8 cellular contexts compared by ENCODE assay signal in genomic region chr17:6444573-6445335, GRCh38. TPM values are rescaled to one million over a fixed set of nuclear protein-coding genes. Genes with fewer than 3 reads are reported as not detected.
A peak's percentile ranks its signal among the peaks of the same experiment; 100 is the strongest.
DNase-seq lines count a peak whose midpoint lies in the region; ATAC-seq, FAIRE-seq and TF ChIP-seq lines count a peak whose summit lies in the region.

No MANE protein-coding gene starts in this region.

- TF ChIP-seq RAD21 in H1 (IDR thresholded peaks at IDR 0.05 in 1 of 2, conservative IDR thresholded peaks at IDR 0.05 in 1 of 2; ENCODE audit: low read depth in 2 of 2, low read length in 2 of 2), result no peak

- H3K4ac ChIP-seq in H1 (replicated peaks; ENCODE audit: insufficient read length, low read depth, low read length), result no peak overlapping the region

- peaks cover 68% of the 10 kb centered on the region for H3K4me1 Mint-ChIP-seq in nephron progenitor cell

- no peak overlapping the region for H2BK12ac ChIP-seq in H1 (ENCODE audit: low read depth, low read length)

- peaks cover 14% of the 10 kb centered on the region for H3K9me3 Mint-ChIP-seq in nephron progenitor cell

- H3K36me3 ChIP-seq in BE2C (no peaks in the 10 kb centered on the region; the same call in none of the 2 replicates), MM.1S (replicated peaks; ENCODE audit: insufficient read depth, low read length) (no peaks in the 10 kb centered on the region), H1 (ENCODE audit: control insufficient read depth in 2 of 4, insufficient read depth in 4 of 4, low read length in 3 of 4) (peaks cover 19 to 43% (median 38%) of the 10 kb centered on the region in 4 experiments)

- H3K4me2 ChIP-seq in MM.1S (ENCODE audit: low read depth, low read length) (peak overlapping the region; percentile 64), H1 (ENCODE audit: insufficient read depth in 1 of 2, low read depth in 2 of 2, low read length in 2 of 2) (peak overlapping the region; percentile 85 to 93)

- TF ChIP-seq CTCF in BE2C (IDR thresholded peaks at IDR 0.05; ENCODE audit: low read depth, low read length) (no peak), MM.1S (IDR thresholded peaks at IDR 0.05; ENCODE audit: low read length) (no peak), H1 (IDR thresholded peaks at IDR 0.05; ENCODE audit: control extremely low read depth in 1 of 3, insufficient read depth in 1 of 3, low read depth in 1 of 3, low read length in 3 of 3) (no peak), nephron progenitor cell (IDR thresholded peaks at IDR 0.05) (no peak)

- no peak overlapping the region for H2BK15ac ChIP-seq in H1 (ENCODE audit: low read length)

- POLR2A ChIA-PET in H1 (lab: Charles Lee; ENCODE audit: partially characterized antibody), result interaction anchor here (1.0 to 6.0 kb wide), 7 partner anchors 9 to 195 kb away, joined by 3 to 58 read pairs (median 4); partner anchors contain the start of gene AIPL1

- H3F3A ChIP-seq in MM.1S (ENCODE audit: insufficient read depth, low read length), result no peaks in the 10 kb centered on the region

- H2BK20ac ChIP-seq in H1 (ENCODE audit: low read length), result no peak overlapping the region

- H3K79me2 ChIP-seq in MM.1S (ENCODE audit: low read length) (no peaks in the 10 kb centered on the region), H1 (ENCODE audit: control insufficient read depth in 1 of 2, insufficient read depth in 2 of 2, low read length in 2 of 2) (peaks cover 3 to 21% of the 10 kb centered on the region in 2 experiments; a peak in 3 of 4 replicates)

- H3K4me3 ChIP-seq in BE2C (ENCODE audit: low read depth, low read length) (peak overlapping the region; percentile 65), MM.1S (ENCODE audit: low read length) (peak overlapping the region; percentile 60), H1 (ENCODE audit: extremely low read depth in 1 of 4, insufficient read depth in 2 of 4, low read depth in 3 of 4, low read length in 4 of 4) (peak overlapping the region; percentile 83 to 89 (median 87))

- ATAC-seq in GM19395 (IDR thresholded peaks at IDR 0.05; ENCODE audit: unreplicated experiment), result no peak

- peak overlapping the region; percentile 79 for H4K5ac ChIP-seq in H1 (ENCODE audit: insufficient read length, low read depth, low read length)

- H2AK5ac ChIP-seq in H1 (ENCODE audit: low read depth, low read length), result peak overlapping the region; percentile 77; the same call in 1 of the 2 replicates

- H3K27ac Mint-ChIP-seq in nephron progenitor cell, result peak overlapping the region; percentile 25

- peak overlapping the region; percentile 96 for H3K4me3 Mint-ChIP-seq in nephron progenitor cell

- no peak overlapping the region for H3K23ac ChIP-seq in H1 (ENCODE audit: insufficient read length)

- H3K79me1 ChIP-seq in H1 (ENCODE audit: low read depth, low read length), result peaks cover 8% of the 10 kb centered on the region

- no peak overlapping the region for H3K14ac ChIP-seq in H1 (ENCODE audit: insufficient read length)

- H3K4me1 ChIP-seq in BE2C, result no peaks in the 10 kb centered on the region
- no peaks in the 10 kb centered on the region for H3K4me1 ChIP-seq in MM.1S (ENCODE audit: low read length)
- H3K4me1 ChIP-seq in H1 (replicated peaks in 1 of 4; ENCODE audit: control insufficient read depth in 3 of 4, insufficient read depth in 4 of 4, low read length in 3 of 4), result peaks cover 5 to 17% (median 9%) of the 10 kb centered on the region in 4 experiments

- CTCF ChIA-PET in H1 (lab: Charles Lee; ENCODE audit: partially characterized antibody), result interaction anchor here (0.6 to 1.7 kb wide), 4 partner anchors 10 to 45 kb away, joined by 3 to 9 read pairs (median 5); no protein-coding TSS in a partner anchor

- no peak; a peak in 1 of 3 replicates for TF ChIP-seq POLR2A in H1 (IDR thresholded peaks at IDR 0.05; ENCODE audit: control extremely low read depth in 1 of 2, low read depth in 2 of 2, low read length in 2 of 2)

- FAIRE-seq in H1 (lab: Jason Lieb, UNC), result no peak

- peak overlapping the region; percentile 68 for H4K91ac ChIP-seq in H1 (replicated peaks; ENCODE audit: insufficient read length, low read length)

- peak overlapping the region; percentile 37 for H3K56ac ChIP-seq in H1 (replicated peaks; ENCODE audit: insufficient read length, low read depth, low read length)

- H3K27me3 ChIP-seq in BE2C, result no peaks in the 10 kb centered on the region
- peaks cover 5% of the 10 kb centered on the region for H3K27me3 ChIP-seq in MM.1S (replicated peaks; ENCODE audit: insufficient read depth, low read length)
- H3K27me3 ChIP-seq in H1 (replicated peaks in 1 of 4; ENCODE audit: control insufficient read depth in 3 of 4, extremely low read depth in 1 of 4, insufficient read depth in 3 of 4, low read length in 3 of 4), result no peaks in the 10 kb centered on the region

- H3K36me3 Mint-ChIP-seq in nephron progenitor cell (ENCODE audit: low read depth), result peaks cover 35% of the 10 kb centered on the region

- H2BK5ac ChIP-seq in H1 (ENCODE audit: low read depth, low read length), result peak overlapping the region; percentile 88; the same call in 1 of the 2 replicates

- no peak for DNase-seq in BE2C
- DNase-seq in MM.1S, result no peak
- DNase-seq in H1 (ENCODE audit: low read depth in 1 of 2, low spot score in 2 of 2), result no peak
- no peak for DNase-seq in nephron progenitor cell
- DNase-seq in NCI-H748 (lab: John Stamatoyannopoulos, UW; ENCODE audit: unreplicated experiment), result no peak
- DNase-seq in NAMALWA (ENCODE audit: low spot score), result no peak
- DNase-seq in NCI-H2081 treated with DMSO at 0.1 percent for 48 hours (lab: John Stamatoyannopoulos, UW), result no peak

- no peaks in the 10 kb centered on the region for H3K9me2 ChIP-seq in MM.1S (replicated peaks; ENCODE audit: insufficient read depth, low read length)

- H3K27ac ChIP-seq in MM.1S (ENCODE audit: low read length), result no peak overlapping the region
- no peak overlapping the region for H3K27ac ChIP-seq in H1 (ENCODE audit: low read depth, low read length)

- H3K27me3 Mint-ChIP-seq in nephron progenitor cell (ENCODE audit: low read depth, poor library complexity), result peaks cover 14% of the 10 kb centered on the region

- peaks cover 8% of the 10 kb centered on the region; the same call in 1 of the 2 replicates for H3K23me2 ChIP-seq in H1 (ENCODE audit: low read depth, low read length)

- no peak overlapping the region for H2BK120ac ChIP-seq in H1 (replicated peaks; ENCODE audit: low read depth, low read length)

- H4K8ac ChIP-seq in H1 (ENCODE audit: extremely low read depth, insufficient read depth, low read length), result no peak overlapping the region; the same call in 1 of the 2 replicates

- H3K9me3 ChIP-seq in BE2C, result no peaks in the 10 kb centered on the region
- no peaks in the 10 kb centered on the region for H3K9me3 ChIP-seq in MM.1S (replicated peaks; ENCODE audit: insufficient read depth, low read length)
- no peaks in the 10 kb centered on the region for H3K9me3 ChIP-seq in H1 (ENCODE audit: insufficient read depth in 2 of 2, low read depth in 1 of 2, low read length in 1 of 2)

- TF ChIP-seq EP300 in H1 (IDR thresholded peaks at IDR 0.05; ENCODE audit: borderline replicate concordance in 1 of 2, low read depth in 2 of 2, low read length in 2 of 2), result no peak

- H4K20me1 ChIP-seq in MM.1S (ENCODE audit: insufficient read depth, low read length) (no peaks in the 10 kb centered on the region), H1 (replicated peaks in 1 of 2; ENCODE audit: control insufficient read depth in 1 of 2, insufficient read depth in 2 of 2, low read length in 2 of 2) (peaks cover 0 to 13% of the 10 kb centered on the region in 2 experiments)

- WGBS in H1 (ENCODE audit: extremely low coverage in 1 of 2, insufficient coverage in 1 of 2, insufficient read length in 1 of 2, insufficient replicate concordance in 2 of 2, low coverage in 1 of 2, low lambda C conversion rate in 2 of 2, missing lambda C conversion rate in 1 of 2), 2 experiments, result 25% methylated on average over 32 of the region's 36 CpGs; no CpG with 5 or more reads in 1 of the 2 experiments

- H3K18ac ChIP-seq in H1 (ENCODE audit: extremely low read depth, low read length), result peak overlapping the region; percentile 92

- H2AFZ ChIP-seq in MM.1S (ENCODE audit: low read length), result 0 out of 2 replicates have a peak overlapping the region, but pooled peaks have one; percentile 46
- no peak overlapping the region for H2AFZ ChIP-seq in H1 (ENCODE audit: low read length)

- H3K9ac ChIP-seq in MM.1S (ENCODE audit: low read length) (no peak overlapping the region; the same call in 1 of the 2 replicates), H1 (replicated peaks in 1 of 4; ENCODE audit: extremely low read depth in 1 of 4, low read depth in 3 of 4, low read length in 3 of 4) (peak overlapping the region; percentile 66 to 86 (median 72))

TF ChIP-seq in H1, 55 proteins besides CTCF, POLR2A, EP300 and RAD21 (continues in another document):
- TF ChIP-seq SP2 (IDR thresholded peaks at IDR 0.05; ENCODE audit: low read length) (no peak), EGR1 (IDR thresholded peaks at IDR 0.05; ENCODE audit: borderline replicate concordance, low read depth, low read length) (no peak), SIRT6 (IDR thresholded peaks at IDR 0.05; ENCODE audit: low read length) (no peak)

RNA-seq across cellular contexts. Expression of gene PIMREG, which starts 0.5 kb away (rescaled TPM):
- 5.6 TPM for polyA plus RNA-seq in BE2C (2012; ENCODE audit: insufficient read depth, insufficient read length, low read depth)
- 133 and 143 TPM in 2 replicates for total RNA-seq in H1 (2021; fragmentation: NEBNext Ultra II Directional; extraction: Animal tissue kit (Norgen Biotek cat#: 25700))
- 126 and 148 TPM in 2 replicates for polyA plus RNA-seq in H1 (2011; rRNA removed)
- polyA plus RNA-seq in H1 (2011; cell fraction: cytosol; rRNA removed), result 154 TPM
- 223 TPM for polyA plus RNA-seq in H1 (2011; cell fraction: nucleus; rRNA removed)
- 83.9 to 119 TPM (median 107 TPM) in 4 replicates for polyA plus RNA-seq in H1 (2012, experiment 1 of 2)
- polyA plus RNA-seq in H1 (2012, experiment 2 of 2), result 116 TPM
- 64.4 TPM for polyA plus RNA-seq in H1 (2013, experiment 1 of 2)
- 62.7 TPM for polyA plus RNA-seq in H1 (2013, experiment 2 of 2)
- 55.3 and 66.3 TPM in 2 replicates for polyA minus RNA-seq in H1 (2011; rRNA and poly(A)+ RNA removed)
- 56.3 TPM for polyA minus RNA-seq in H1 (2011; cell fraction: cytosol; rRNA and poly(A)+ RNA removed)
- 68.8 TPM for polyA minus RNA-seq in H1 (2011; cell fraction: nucleus; rRNA and poly(A)+ RNA removed)

RNA-seq across cellular contexts. Expression of gene AIPL1, which starts 9.8 kb away (rescaled TPM):
- polyA plus RNA-seq in BE2C (2012; ENCODE audit: insufficient read depth, insufficient read length, low read depth), result not detected
- total RNA-seq in H1 (2021; fragmentation: NEBNext Ultra II Directional; extraction: Animal tissue kit (Norgen Biotek cat#: 25700)), result 0.71 TPM in 1 of 2 replicates, not detected in the other
- polyA plus RNA-seq in H1 (2011; rRNA removed), result 0.56 and 0.89 TPM in 2 replicates
- 1.6 TPM for polyA plus RNA-seq in H1 (2011; cell fraction: cytosol; rRNA removed)
- polyA plus RNA-seq in H1 (2011; cell fraction: nucleus; rRNA removed), result 0.78 TPM
- 0.22 to 0.55 TPM (median 0.40 TPM) in 4 replicates for polyA plus RNA-seq in H1 (2012, experiment 1 of 2)
- 0.09 TPM for polyA plus RNA-seq in H1 (2012, experiment 2 of 2)
- polyA plus RNA-seq in H1 (2013, experiment 1 of 2), result 0.14 TPM
- polyA plus RNA-seq in H1 (2013, experiment 2 of 2), result 0.29 TPM
- polyA minus RNA-seq in H1 (2011; rRNA and poly(A)+ RNA removed), result 0.20 and 0.22 TPM in 2 replicates
- polyA minus RNA-seq in H1 (2011; cell fraction: cytosol; rRNA and poly(A)+ RNA removed), result not detected
- not detected for polyA minus RNA-seq in H1 (2011; cell fraction: nucleus; rRNA and poly(A)+ RNA removed)
